8 cellular contexts compared by ENCODE assay signal in genomic region chr2:111121028-111121872, GRCh38. TPM values are rescaled to one million over a fixed set of nuclear protein-coding genes. Genes with fewer than 3 reads are reported as not detected.
DNase-seq lines count a peak whose midpoint lies in the region; ATAC-seq and TF ChIP-seq lines count a peak whose summit lies in the region.

No MANE protein-coding gene starts in this region.

- peaks cover 66% of the 10 kb centered on the region for H3K4me1 ChIP-seq in body of pancreas

- peaks cover 0 to 5% of the 10 kb centered on the region in 2 donors for H3K36me3 ChIP-seq in body of pancreas (replicated peaks in 1 of 2; ENCODE audit: insufficient read depth in 1 of 2, low read depth in 2 of 2)

- peaks cover 0 to 6% of the 10 kb centered on the region in 2 donors for H3K27me3 ChIP-seq in body of pancreas

- TF ChIP-seq EP300 in Ishikawa (IDR thresholded peaks at IDR 0.05; ENCODE audit: borderline replicate concordance) = no peak

- peak in 1 of 3 donors; percentile 31 for TF ChIP-seq POLR2A in body of pancreas (IDR thresholded peaks at IDR 0.05)

- TF ChIP-seq CTCF in GM12865 (IDR thresholded peaks at IDR 0.05; ENCODE audit: insufficient read depth, low read depth, low read length, missing control alignments) = no peak
- TF ChIP-seq CTCF in body of pancreas (IDR thresholded peaks at IDR 0.05) = peak in 1 of 7 experiments; percentile 28

- 0% methylated on average over 21 to 83 of the region's 83 CpGs for WGBS in body of pancreas, 2 donors

- H3K4me3 ChIP-seq in GM12865 (ENCODE audit: low read depth, low read length) = peak overlapping the region; percentile 87
- peak overlapping the region; percentile 57 for H3K4me3 ChIP-seq in body of pancreas

- no peaks in the 10 kb centered on the region for H3K9me3 ChIP-seq in body of pancreas

- H3K27ac ChIP-seq in body of pancreas = peak overlapping the region; percentile 75 to 92 (median 87)

- DNase-seq in GM12865 (ENCODE audit: low read depth) = peak; percentile 54
- peak; percentile 25 to 28 for DNase-seq in SW 1271 (lab: John Stamatoyannopoulos, UW)
- DNase-seq in body of pancreas = peak; percentile 50 to 70 (median 62)
- DNase-seq in islet precursor cell = peak; percentile 62
- DNase-seq in stimulated activated CD4-positive, alpha-beta T cell treated with anti-CD3 and anti-CD28 coated beads, Interleukin-15, amount 100 ng/mL, for 1 hour (ENCODE audit: low read depth in 1 of 2, low spot score in 1 of 2) = peak; percentile 15 to 35

- no peak for TF ChIP-seq RAD21 in Ishikawa (IDR thresholded peaks at IDR 0.05; ENCODE audit: low read depth)

- ATAC-seq in body of pancreas (peak; percentile 20), HG03442 (IDR thresholded peaks at IDR 0.05; ENCODE audit: unreplicated experiment) (no peak), GM21423 (IDR thresholded peaks at IDR 0.05; ENCODE audit: unreplicated experiment) (no peak)

- intact Hi-C loops in body of pancreas (cut with DNase I) = no loop called here

TF ChIP-seq in Ishikawa, 13 proteins besides CTCF, POLR2A, EP300 and RAD21:
- TF ChIP-seq REST (IDR thresholded peaks at IDR 0.05; ENCODE audit: low read depth) (no peak), YY1 (IDR thresholded peaks at IDR 0.05; ENCODE audit: low read depth) (peak; percentile 1; the same call in 1 of the 2 replicates), TCF12 (IDR thresholded peaks at IDR 0.05; ENCODE audit: low read depth) (0 out of 2 replicates have a peak, but pooled peaks have one; percentile 30), TAF1 (IDR thresholded peaks at IDR 0.05; ENCODE audit: low read depth) (no peak), ZBTB7A (IDR thresholded peaks at IDR 0.05; ENCODE audit: low read depth) (0 out of 2 replicates have a peak, but pooled peaks have one; percentile 2), EGR1 (IDR thresholded peaks at IDR 0.05) (no peak), NFIC (IDR thresholded peaks at IDR 0.05) (peak; percentile 11; the same call in 1 of the 2 replicates), MAX (IDR thresholded peaks at IDR 0.05) (peak; percentile 92), USF1 (IDR thresholded peaks at IDR 0.05) (no peak; the same call in 1 of the 2 replicates)
TF ChIP-seq in Ishikawa: peak in this region for 5.

RNA-seq across cellular contexts. Expression of gene BCL2L11, which starts 0.5 kb away (rescaled TPM):
- total RNA-seq in body of pancreas = 10 to 100 TPM; 10.9 to 18.7 TPM
